Comparison of ENCODE assay signal across 9 cellular contexts in the genomic region with DNA sequence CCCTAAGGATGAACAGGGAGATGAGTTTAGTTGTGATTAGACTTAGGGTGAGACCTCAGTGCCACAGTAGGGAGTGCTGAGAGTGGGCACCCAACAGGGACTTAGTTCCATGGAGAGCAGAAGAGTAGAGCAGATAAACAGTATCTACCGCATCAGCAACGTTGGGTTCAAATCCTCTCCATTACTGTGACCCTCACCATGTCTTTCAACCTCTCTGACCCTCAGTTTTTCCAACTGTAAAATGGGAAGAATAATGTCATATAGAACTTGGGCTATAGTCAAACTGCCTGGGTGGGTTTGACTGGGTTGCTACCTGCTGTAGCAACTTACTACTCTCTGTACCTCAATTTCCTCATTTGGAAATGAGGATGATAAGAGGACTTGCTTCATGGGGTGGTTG. TPM values are rescaled to one million over a fixed set of nuclear protein-coding genes. Genes with fewer than 3 reads are reported as not detected.
"Had no signal": no experiment of that assay in that cellular context is flagged by ENCODE, and none has a peak within 500 bp of the region (broad histone marks: within the 10 kb centered on the region; RNA-seq: fewer than 3 reads in every experiment).

No MANE protein-coding gene starts in this region.

- ATAC-seq: GM12878 had no signal

- FAIRE-seq: G401.6, GM12878, GM12891, GM12892, GM18507, GM19239 had no signal

- H3K4me3 ChIP-seq: GM12878 had no signal

- DNase-seq: GDM1, GF-D8 had no signal

RNA-seq across cellular contexts. Expression of gene DISP3, which starts 6.7 kb away (rescaled TPM):
- total RNA-seq: G401 had no signal
